In the genomic region with DNA sequence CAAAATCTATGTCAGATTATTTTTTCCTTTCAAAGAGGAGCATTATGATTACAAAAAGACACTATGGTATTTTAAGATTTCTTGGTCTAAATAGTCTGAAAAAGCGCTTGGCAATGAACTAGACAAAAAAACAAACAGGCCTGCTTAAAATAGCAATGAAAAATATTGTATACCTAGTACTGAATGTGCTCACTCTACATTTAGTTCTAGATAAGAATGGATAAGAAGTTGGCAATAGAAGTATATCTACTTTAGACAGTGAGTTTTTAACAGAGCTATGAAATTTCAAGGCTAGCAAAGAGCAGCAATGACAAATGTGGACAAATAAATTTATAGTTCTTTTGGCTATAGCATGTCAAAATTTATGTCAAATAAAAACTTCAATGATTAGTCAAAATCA, we compare ENCODE assay signal across 17 cellular contexts.
"Had no signal": no experiment of that assay in that cellular context is flagged by ENCODE, and none has a peak within 500 bp of the region (broad histone marks: within the 10 kb centered on the region; RNA-seq: fewer than 3 reads in every experiment).

No MANE protein-coding gene starts in this region.

- ATAC-seq: foreskin keratinocyte; left colon; naive thymus-derived CD4-positive, alpha-beta T cell; upper lobe of right lung had no signal

- H3K27ac ChIP-seq: foreskin keratinocyte, upper lobe of right lung, vagina had no signal

- DNase-seq: erythroblast; foreskin keratinocyte; hippocampal formation; left colon; mammary epithelial cell; naive thymus-derived CD4-positive, alpha-beta T cell; nephron progenitor cell; posterior cingulate gyrus; right cardiac atrium; small intestine; stimulated activated CD4-positive, alpha-beta T cell treated with anti-CD3 and anti-CD28 coated beads, Interleukin-12 subunit alpha, Interleukin-12 subunit beta, amount 100 ng/mL, for 4 hours; stimulated activated CD4-positive, alpha-beta T cell treated with anti-CD3 and anti-CD28 coated beads, Interleukin-2, amount 100 ng/mL, for 48 hours; stimulated activated naive CD4-positive, alpha-beta T cell treated with Interleukin-2 at 50 U/mL for 16 hours; upper lobe of right lung had no signal

- H3K9me3 ChIP-seq: tibial nerve, upper lobe of right lung, vagina had no signal

- H3K4me3 Mint-ChIP-seq: dendritic cell treated with granulocyte-macrophage colony-stimulating factor and Interleukin-4, amounts not matched to agents 40 ng/mL and 50 ng/mL, for 4 days; naive thymus-derived CD4-positive, alpha-beta T cell; nephron progenitor cell had no signal

- H3K4me3 ChIP-seq: tibial nerve, upper lobe of right lung, vagina had no signal

- H3K27ac Mint-ChIP-seq: dendritic cell treated with granulocyte-macrophage colony-stimulating factor and Interleukin-4, amounts not matched to agents 40 ng/mL and 50 ng/mL, for 4 days; naive thymus-derived CD4-positive, alpha-beta T cell; nephron progenitor cell had no signal

- H3K4me1 ChIP-seq: foreskin keratinocyte, tibial nerve, upper lobe of right lung, vagina had no signal

- H3K27me3 ChIP-seq: foreskin keratinocyte, tibial nerve, upper lobe of right lung, vagina had no signal

- H3K4me1 Mint-ChIP-seq: naive thymus-derived CD4-positive, alpha-beta T cell; nephron progenitor cell had no signal

- H3K9me3 Mint-ChIP-seq: dendritic cell treated with granulocyte-macrophage colony-stimulating factor and Interleukin-4, amounts not matched to agents 40 ng/mL and 50 ng/mL, for 4 days; nephron progenitor cell had no signal

- H3K27me3 Mint-ChIP-seq: dendritic cell treated with granulocyte-macrophage colony-stimulating factor and Interleukin-4, amounts not matched to agents 40 ng/mL and 50 ng/mL, for 4 days; naive thymus-derived CD4-positive, alpha-beta T cell had no signal
